8 cellular contexts compared by ENCODE assay signal in genomic region chr9:2241461-2241874, GRCh38.
DNase-seq lines count a peak whose midpoint lies in the region; ATAC-seq and TF ChIP-seq lines count a peak whose summit lies in the region.

No MANE protein-coding gene starts in this region.

- H3K36me3 ChIP-seq in psoas muscle (ENCODE audit: insufficient read depth in 1 of 2, low read depth in 1 of 2): no peaks in the 10 kb centered on the region

- H3K27me3 ChIP-seq in psoas muscle (ENCODE audit: insufficient read depth in 3 of 3, low read length in 2 of 3): no peaks in the 10 kb centered on the region

- H3K36me3 Mint-ChIP-seq in activated naive CD8-positive, alpha-beta T cell treated with anti-CD3 and anti-CD28 coated beads, Interleukin-2, amount 50 U/mL, for 24 hours (ENCODE audit: low read depth): no peaks in the 10 kb centered on the region

- intact Hi-C loops in left ventricle myocardium superior (cut with micrococcal nuclease): loop anchor here (10.0 kb wide), 1 partner anchor 213 kb away; no protein-coding TSS in a partner anchor
- intact Hi-C loops in psoas muscle (cut with DNase I): loop anchor here in 1 of 2 donors (5.0 to 10.0 kb wide), 2 partner anchors 36 to 87 kb away; no protein-coding TSS in a partner anchor

- peak overlapping the region; percentile 69 for H3K4me3 ChIP-seq in psoas muscle

- ATAC-seq in HG02970 (IDR thresholded peaks at IDR 0.05; ENCODE audit: low FRiP score, unreplicated experiment): peak; percentile 8
- ATAC-seq in activated naive CD8-positive, alpha-beta T cell treated with anti-CD3 and anti-CD28 coated beads, Interleukin-2, amount 50 U/mL, for 24 hours: no peak
- peak; percentile 58 for ATAC-seq in left ventricle myocardium superior
- peak in 3 of 4 donors; percentile 10 to 51 (median 17) for ATAC-seq in psoas muscle
- ATAC-seq in GM21723 (IDR thresholded peaks at IDR 0.05; ENCODE audit: unreplicated experiment): no peak

- DNase-seq in DMS 273 (lab: John Stamatoyannopoulos, UW; ENCODE audit: unreplicated experiment) (peak; percentile 74), DMS 273 treated with DMSO at 0.1 percent for 48 hours (lab: John Stamatoyannopoulos, UW) (no peak), left ventricle myocardium superior (peak; percentile 44), psoas muscle (peak; percentile 33 to 53), GF-D8 (lab: John Stamatoyannopoulos, UW) (no peak)
- DNase-seq in activated naive CD8-positive, alpha-beta T cell treated with anti-CD3 and anti-CD28 coated beads, Interleukin-2, amount 50 U/mL, for 24 hours: no peak

- no peak overlapping the region for H3K27ac Mint-ChIP-seq in activated naive CD8-positive, alpha-beta T cell treated with anti-CD3 and anti-CD28 coated beads, Interleukin-2, amount 50 U/mL, for 24 hours

- H3K9me3 Mint-ChIP-seq in activated naive CD8-positive, alpha-beta T cell treated with anti-CD3 and anti-CD28 coated beads, Interleukin-2, amount 50 U/mL, for 24 hours: peaks cover 9% of the 10 kb centered on the region

- no peaks in the 10 kb centered on the region for H3K4me1 ChIP-seq in psoas muscle

- peaks cover 20% of the 10 kb centered on the region for H3K27me3 Mint-ChIP-seq in activated naive CD8-positive, alpha-beta T cell treated with anti-CD3 and anti-CD28 coated beads, Interleukin-2, amount 50 U/mL, for 24 hours

- H3K4me1 Mint-ChIP-seq in activated naive CD8-positive, alpha-beta T cell treated with anti-CD3 and anti-CD28 coated beads, Interleukin-2, amount 50 U/mL, for 24 hours: peaks cover 15% of the 10 kb centered on the region

- peak overlapping the region; percentile 70 for H3K4me3 Mint-ChIP-seq in activated naive CD8-positive, alpha-beta T cell treated with anti-CD3 and anti-CD28 coated beads, Interleukin-2, amount 50 U/mL, for 24 hours

- TF ChIP-seq CTCF in psoas muscle (IDR thresholded peaks at IDR 0.05): peak; percentile 17

- 17 to 27% (median 22%) methylated on average over 15 of the region's 15 CpGs for WGBS in psoas muscle, 3 donors

- H3K9me3 ChIP-seq in psoas muscle: no peaks in the 10 kb centered on the region

- no peak overlapping the region for H3K27ac ChIP-seq in psoas muscle

Comparison
In these comparisons a context has a peak if more than half of its experiments do, and no peak if none do; other contexts are left out.
1. DNase-seq: peak in DMS 273 (single experiment), left ventricle myocardium superior (single experiment) and psoas muscle (2 of 2); none in DMS 273 treated with DMSO at 0.1 percent for 48 hours (single experiment), activated naive CD8-positive, alpha-beta T cell treated with anti-CD3 and anti-CD28 coated beads, Interleukin-2, amount 50 U/mL, for 24 hours (single experiment) and GF-D8 (single experiment).
2. ATAC-seq: peak in HG02970 (single experiment), left ventricle myocardium superior (single experiment) and psoas muscle (3 of 4); none in activated naive CD8-positive, alpha-beta T cell treated with anti-CD3 and anti-CD28 coated beads, Interleukin-2, amount 50 U/mL, for 24 hours (single experiment) and GM21723 (single experiment).